Comparison of ENCODE assay signal across 8 cellular contexts in genomic region chr12:54526800-54527630, GRCh38.
DNase-seq lines count a peak whose midpoint lies in the region; ATAC-seq and TF ChIP-seq lines count a peak whose summit lies in the region.

No MANE protein-coding gene starts in this region.

- DNase-seq in NCI-H187 (lab: John Stamatoyannopoulos, UW) (peak; percentile 1 to 22), NCI-H187 treated with DMSO at 0.1 percent for 48 hours (lab: John Stamatoyannopoulos, UW) (no peak), NAMALWA (ENCODE audit: low spot score) (peak; percentile 59), activated T-cell treated with anti-CD3 and anti-CD28 coated beads for 24 hours (ENCODE audit: low read depth) (peak; percentile 12), globus pallidus (ENCODE audit: low spot score) (peak; percentile 24), retinal pigment epithelial cell (ENCODE audit: low read depth) (no peak)

- no peak overlapping the region for H3K4me3 ChIP-seq in retinal pigment epithelial cell (ENCODE audit: low read length)

- peak; percentile 69 for TF ChIP-seq CTCF in retinal pigment epithelial cell (conservative IDR thresholded peaks at IDR 0.05; ENCODE audit: low read depth, low read length)

- ATAC-seq in HG03139 (IDR thresholded peaks at IDR 0.05; ENCODE audit: unreplicated experiment) (no peak), HG03025 (IDR thresholded peaks at IDR 0.05; ENCODE audit: low FRiP score, unreplicated experiment) (no peak)

Comparison
In these comparisons a context has a peak if more than half of its experiments do, and no peak if none do; other contexts are left out.
1. DNase-seq: peak in NCI-H187 (2 of 2), NAMALWA (single experiment), activated T-cell treated with anti-CD3 and anti-CD28 coated beads for 24 hours (single experiment) and globus pallidus (single experiment); none in NCI-H187 treated with DMSO at 0.1 percent for 48 hours (single experiment) and retinal pigment epithelial cell (single experiment).